In the genomic region with DNA sequence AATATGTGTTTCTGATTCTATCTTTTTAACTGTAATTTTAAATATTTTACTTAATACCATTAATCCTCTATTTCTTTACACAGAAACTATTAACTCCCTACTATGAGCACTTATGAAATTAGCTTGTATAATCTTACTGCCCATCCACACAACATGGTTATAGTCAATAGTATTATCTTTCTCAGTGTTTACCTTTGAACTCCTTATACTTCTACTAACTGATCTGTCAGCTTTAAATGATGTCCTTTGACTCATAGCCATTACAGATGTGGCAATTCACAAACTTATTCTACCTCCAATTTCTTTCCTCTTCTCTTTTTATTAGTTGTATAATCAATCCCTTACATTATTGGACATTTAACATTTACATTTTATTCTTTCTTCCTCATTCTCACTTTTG, we compare ENCODE assay signal across 20 cellular contexts. TPM values are rescaled to one million over a fixed set of nuclear protein-coding genes. Genes with fewer than 3 reads are reported as not detected.
DNase-seq lines count a peak whose midpoint lies in the region; ATAC-seq, FAIRE-seq and TF ChIP-seq lines count a peak whose summit lies in the region.
"Had no signal": no experiment of that assay in that cellular context is flagged by ENCODE, and none has a peak within 500 bp of the region (broad histone marks: within the 10 kb centered on the region; RNA-seq: fewer than 3 reads in every experiment).

No MANE protein-coding gene starts in this region.

- TF ChIP-seq POLR2A in right lobe of liver (IDR thresholded peaks at IDR 0.05): no peak

- H3K4me1 ChIP-seq in left ventricle myocardium inferior (peaks cover 69% of the 10 kb centered on the region), right lobe of liver (peaks cover 0 to 51% (median 15%) of the 10 kb centered on the region in 4 donors)

- H3K9me3 ChIP-seq in left ventricle myocardium inferior (replicated peaks): no peaks in the 10 kb centered on the region
- no peaks in the 10 kb centered on the region for H3K9me3 ChIP-seq in right lobe of liver
- H3K9me3 ChIP-seq: adrenal gland, HAP-1, vagina had no signal

- no peak for FAIRE-seq in bronchial epithelial cell (lab: Jason Lieb, UNC)

- no peak overlapping the region for H3K4me3 ChIP-seq in left ventricle myocardium inferior
- no peak overlapping the region for H3K4me3 ChIP-seq in bronchial epithelial cell (ENCODE audit: low read depth, low read length)
- no peak overlapping the region for H3K4me3 ChIP-seq in right lobe of liver
- H3K4me3 ChIP-seq: adrenal gland, HAP-1, vagina had no signal

- peak overlapping the region; percentile 39 for H3K27ac ChIP-seq in left ventricle myocardium inferior (replicated peaks)
- H3K27ac ChIP-seq in right lobe of liver: peak overlapping the region in 2 of 3 donors; percentile 18 to 33
- H3K27ac ChIP-seq: vagina had no signal

- intact Hi-C loops in left ventricle myocardium inferior (cut with micrococcal nuclease) (loop anchor here (10.0 kb wide), 1 partner anchor 51 kb away; no protein-coding TSS in a partner anchor), Right ventricle myocardium superior (cut with DNase I) (no loop called here), right lobe of liver (cut with DNase I) (no loop called here)

- DNase-seq in left ventricle myocardium inferior: no peak
- DNase-seq in Right ventricle myocardium superior: no peak
- peak; percentile 33 for DNase-seq in bronchial epithelial cell (ENCODE audit: low read depth)
- no peak for DNase-seq in right lobe of liver
- DNase-seq in stimulated activated CD4-positive, alpha-beta T cell treated with anti-CD3 and anti-CD28 coated beads, Interleukin-15, amount 100 ng/mL, for 24 hours: no peak
- DNase-seq in foreskin melanocyte: no peak
- no peak for DNase-seq in GM19238 (ENCODE audit: insufficient read length, low spot score)
- DNase-seq: activated CD8-positive, alpha-beta memory T cell treated with anti-CD3 and anti-CD28 coated beads for 24 hours; adrenal gland; CD4-positive, alpha-beta memory T cell; cortex of kidney; DND-41; NCI-H187; NCI-H446 treated with DMSO at 0.1 percent for 48 hours; nephron progenitor cell had no signal

- H3K36me3 ChIP-seq in left ventricle myocardium inferior (peaks cover 12% of the 10 kb centered on the region), bronchial epithelial cell (ENCODE audit: control insufficient read depth, insufficient read depth, low read length) (peaks cover 2% of the 10 kb centered on the region), right lobe of liver (peaks cover 0 to 5% (median 2%) of the 10 kb centered on the region in 4 donors)

- TF ChIP-seq CTCF in left ventricle myocardium inferior (IDR thresholded peaks at IDR 0.05; ENCODE audit: borderline replicate concordance) (no peak), bronchial epithelial cell (IDR thresholded peaks at IDR 0.05; ENCODE audit: insufficient read depth, low read length, severe bottlenecking) (no peak), right lobe of liver (IDR thresholded peaks at IDR 0.05) (no peak)

- H3K27me3 ChIP-seq in left ventricle myocardium inferior (ENCODE audit: low read depth): no peaks in the 10 kb centered on the region
- no peaks in the 10 kb centered on the region for H3K27me3 ChIP-seq in bronchial epithelial cell (ENCODE audit: control insufficient read depth, insufficient read depth, low read length)
- H3K27me3 ChIP-seq in right lobe of liver: no peaks in the 10 kb centered on the region
- H3K27me3 ChIP-seq: adrenal gland, vagina had no signal

- no peak for ATAC-seq in Right ventricle myocardium superior (ENCODE audit: poor library complexity)
- ATAC-seq in right lobe of liver: peak; percentile 44 to 54 (median 48)
- ATAC-seq in HG03175 (IDR thresholded peaks at IDR 0.05; ENCODE audit: unreplicated experiment): no peak
- ATAC-seq: Right ventricle myocardium inferior, WTC11 had no signal

RNA-seq across cellular contexts. Expression of gene SEC31A, which starts 5.5 kb away (rescaled TPM):
- total RNA-seq in left ventricle myocardium inferior: 115 TPM
- total RNA-seq in Right ventricle myocardium superior: 82.1 TPM
- total RNA-seq in bronchial epithelial cell: 96.0 and 128 TPM in 2 replicates
- 100 to 1,000 TPM; 117 to 161 (median 128) TPM for total RNA-seq in right lobe of liver

RNA-seq across cellular contexts. Expression of gene THAP9, which starts 15.1 kb away (rescaled TPM):
- 5.6 TPM for total RNA-seq in left ventricle myocardium inferior
- 5.6 TPM for total RNA-seq in Right ventricle myocardium superior
- 2.9 TPM in 2 replicates for total RNA-seq in bronchial epithelial cell
- 1 to 10 TPM in 5 of 6 experiments, under 1 TPM in 1; 0.92 to 3.8 (median 3.0) TPM for total RNA-seq in right lobe of liver

Comparison
In these comparisons a context has a peak if more than half of its experiments do, and no peak if none do; other contexts are left out.
1. ATAC-seq: peak in right lobe of liver (4 of 4); none in Right ventricle myocardium superior (single experiment) and HG03175 (single experiment).